In the genomic region with DNA sequence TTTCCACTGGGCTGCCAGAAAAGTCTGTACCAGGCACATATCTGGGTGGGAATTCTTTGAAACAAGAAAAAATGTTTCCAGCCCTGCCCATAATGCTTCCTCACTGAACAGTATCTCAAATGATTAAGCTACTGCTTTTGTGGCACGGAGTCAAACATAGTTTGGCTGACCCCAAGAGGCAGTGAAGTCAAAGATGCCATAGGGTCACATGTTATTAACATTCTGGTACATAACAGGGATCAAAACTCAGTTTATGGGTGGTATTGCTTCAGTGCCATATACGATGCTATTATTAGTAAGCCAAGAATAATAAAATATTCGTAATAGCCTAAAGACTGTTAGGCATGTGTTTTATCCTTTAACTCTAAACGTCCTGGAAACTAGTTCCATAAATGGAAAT, we compare ENCODE assay signal across 9 cellular contexts.
DNase-seq lines count a peak whose midpoint lies in the region; ATAC-seq and TF ChIP-seq lines count a peak whose summit lies in the region.
"Had no signal": no experiment of that assay in that cellular context is flagged by ENCODE, and none has a peak within 500 bp of the region (broad histone marks: within the 10 kb centered on the region; RNA-seq: fewer than 3 reads in every experiment).

No MANE protein-coding gene starts in this region.

- no peaks in the 10 kb centered on the region for H3K27me3 ChIP-seq in brain microvascular endothelial cell (replicated peaks)
- H3K27me3 ChIP-seq in right atrium auricular region: no peaks in the 10 kb centered on the region
- no peaks in the 10 kb centered on the region for H3K27me3 ChIP-seq in skeletal muscle satellite cell (ENCODE audit: control insufficient read depth, insufficient read depth, low read length)
- H3K27me3 ChIP-seq in ovary: no peaks in the 10 kb centered on the region

- H3K4me3 ChIP-seq in brain microvascular endothelial cell (ENCODE audit: low read depth, low read length) (no peak overlapping the region), right atrium auricular region (no peak overlapping the region), skeletal muscle satellite cell (ENCODE audit: low read length) (peak overlapping the region; percentile 23), ovary (no peak overlapping the region)

- no peak for ATAC-seq in GM18517 (IDR thresholded peaks at IDR 0.05; ENCODE audit: unreplicated experiment)

- TF ChIP-seq CTCF in brain microvascular endothelial cell (IDR thresholded peaks at IDR 0.05; ENCODE audit: low read depth, low read length, missing control alignments) (no peak), right atrium auricular region (IDR thresholded peaks at IDR 0.05) (no peak), ovary (IDR thresholded peaks at IDR 0.05) (no peak)

- H3K4me1 ChIP-seq in right atrium auricular region (peaks cover 0 to 33% of the 10 kb centered on the region in 2 donors), skeletal muscle satellite cell (ENCODE audit: control insufficient read depth, insufficient read depth, low read length) (peaks cover 89% of the 10 kb centered on the region), ovary (ENCODE audit: insufficient read depth) (peaks cover 8% of the 10 kb centered on the region)

- intact Hi-C loops in ovary (cut with DNase I): no loop called here

- peak overlapping the region; percentile 49 for H3K4me2 ChIP-seq in skeletal muscle satellite cell (ENCODE audit: low read length)

- H3K27ac ChIP-seq in brain microvascular endothelial cell (peak overlapping the region; percentile 99), right atrium auricular region (peak overlapping the region; percentile 54 to 62), ovary (peak overlapping the region in 1 of 2 donors; percentile 9)

- no peak for TF ChIP-seq EP300 in ovary (IDR thresholded peaks at IDR 0.05)

- H3K9me3 ChIP-seq in right atrium auricular region (no peaks in the 10 kb centered on the region), skeletal muscle satellite cell (replicated peaks; ENCODE audit: low read length) (no peaks in the 10 kb centered on the region), ovary (no peaks in the 10 kb centered on the region)

- no peak for TF ChIP-seq POLR2A in ovary (IDR thresholded peaks at IDR 0.05)

- peak overlapping the region; percentile 91 for H3K9ac ChIP-seq in skeletal muscle satellite cell (ENCODE audit: low read depth, low read length)

- in situ Hi-C loops in brain microvascular endothelial cell (cut with HindIII; ENCODE audit: low pct_ligation_motif_present, low sequenced_read_pairs): no loop called here

- DNase-seq in GM03348 (ENCODE audit: low spot score) (peak; percentile 57), brain microvascular endothelial cell (peak; percentile 87), right atrium auricular region (ENCODE audit: low spot score) (peak; percentile 66), ovary (no peak), NOMO-1 treated with dmso at 0.1 percent for 144 hours (lab: John Stamatoyannopoulos, UW; ENCODE audit: unreplicated experiment) (no peak), OCI-M2 (lab: John Stamatoyannopoulos, UW; ENCODE audit: unreplicated experiment) (no peak)
- DNase-seq: nucleus accumbens had no signal

- H3K36me3 ChIP-seq in brain microvascular endothelial cell (replicated peaks) (peaks cover 36% of the 10 kb centered on the region), right atrium auricular region (peaks cover 3% of the 10 kb centered on the region), skeletal muscle satellite cell (ENCODE audit: insufficient read depth, low read length) (peaks cover 68% of the 10 kb centered on the region), ovary (no peaks in the 10 kb centered on the region)

- WGBS in ovary, 3 donors: 2 to 8% (median 4%) methylated on average over 4 of the region's 4 CpGs

Comparison
In these comparisons a context has a peak if more than half of its experiments do, and no peak if none do; other contexts are left out.
1. DNase-seq: peak in GM03348 (single experiment), brain microvascular endothelial cell (single experiment) and right atrium auricular region (single experiment); none in ovary (0 of 5), NOMO-1 treated with dmso at 0.1 percent for 144 hours (single experiment) and OCI-M2 (single experiment).